ENCODE assay signal across 9 cellular contexts in the genomic region with DNA sequence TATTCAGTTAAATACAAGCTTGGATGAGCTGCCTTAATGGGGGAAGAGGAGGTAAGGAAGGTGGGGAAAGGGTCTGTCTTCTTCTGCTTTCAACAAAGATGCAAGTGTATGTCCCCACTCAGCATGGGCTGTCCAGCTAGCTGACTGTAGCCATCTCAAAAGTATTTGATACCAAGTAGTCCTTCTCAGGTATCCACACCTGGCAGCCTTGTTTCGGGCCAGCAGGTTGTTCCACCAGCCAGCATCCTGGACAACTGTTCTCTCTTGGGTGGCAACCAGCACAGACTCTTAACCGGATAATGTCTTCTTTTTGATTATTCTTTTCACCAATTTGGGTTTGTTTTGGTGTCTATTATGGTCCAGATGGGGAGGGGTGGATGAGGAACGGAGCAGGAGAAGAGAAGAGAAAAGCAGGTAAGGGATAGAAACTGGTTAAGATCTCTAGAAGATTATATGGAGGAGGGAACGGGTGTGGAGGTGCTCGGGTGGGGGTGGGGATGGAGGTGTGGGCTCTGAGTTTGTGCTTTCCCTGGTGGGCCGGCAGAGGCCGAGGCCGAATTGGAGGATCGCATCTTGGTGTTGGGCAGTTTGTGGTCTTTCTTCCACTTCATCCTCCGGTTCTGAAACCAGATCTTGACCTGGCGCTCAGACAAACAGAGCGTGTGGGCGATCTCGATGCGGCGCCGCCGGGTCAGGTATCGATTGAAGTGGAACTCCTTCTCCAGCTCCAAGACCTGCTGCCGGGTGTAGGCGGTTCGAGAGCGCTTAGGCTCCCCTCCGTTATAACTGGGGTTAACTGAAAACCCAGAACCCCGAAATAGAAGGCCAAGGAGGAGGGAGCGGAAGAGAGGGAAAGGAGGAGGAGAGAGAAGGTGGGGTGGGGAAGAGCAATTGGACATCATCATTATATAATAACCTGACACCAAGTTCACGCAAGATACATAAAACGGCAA. TPM values are rescaled to one million over a fixed set of nuclear protein-coding genes. Genes with fewer than 3 reads are reported as not detected.
A peak's percentile ranks its signal among the peaks of the same experiment; 100 is the strongest.
DNase-seq lines count a peak whose midpoint lies in the region; ATAC-seq, FAIRE-seq and TF ChIP-seq lines count a peak whose summit lies in the region.
"Had no signal": no experiment of that assay in that cellular context is flagged by ENCODE, and none has a peak within 500 bp of the region (broad histone marks: within the 10 kb centered on the region; RNA-seq: fewer than 3 reads in every experiment).

No MANE protein-coding gene starts in this region.

- intact Hi-C loops in right lobe of liver (cut with DNase I) (no loop called here), stomach (cut with DNase I; ENCODE audit: low total_unique reads) (no loop called here)

- no peaks in the 10 kb centered on the region for H3K9me3 Mint-ChIP-seq in IgD-negative memory B cell

- H3K9me3 ChIP-seq in right lobe of liver (no peaks in the 10 kb centered on the region), stomach (no peaks in the 10 kb centered on the region)

- ATAC-seq in right lobe of liver = no peak
- ATAC-seq in HG02885 (IDR thresholded peaks at IDR 0.05; ENCODE audit: poor library complexity, unreplicated experiment) = no peak

- in situ Hi-C loops in brain microvascular endothelial cell (cut with HindIII; ENCODE audit: low pct_ligation_motif_present, low sequenced_read_pairs) = loop anchor here (10.0 kb wide), 1 partner anchor 274 kb away; no protein-coding TSS in a partner anchor

- DNase-seq in brain microvascular endothelial cell (no peak), right lobe of liver (no peak), stomach (no peak), DMS 273 treated with DMSO at 0.1 percent for 48 hours (lab: John Stamatoyannopoulos, UW) (no peak), frontal cortex (ENCODE audit: low spot score in 2 of 2) (no peak)
- DNase-seq: kidney glomerular epithelial cell had no signal

- H3K27ac Mint-ChIP-seq in IgD-negative memory B cell = peak overlapping the region in 1 of 3 donors; percentile 56

- H3K27ac ChIP-seq in brain microvascular endothelial cell = no peak overlapping the region
- no peak overlapping the region for H3K27ac ChIP-seq in right lobe of liver
- peak overlapping the region; percentile 26 to 99 (median 83) for H3K27ac ChIP-seq in stomach

- no peak for FAIRE-seq in frontal cortex (lab: Jason Lieb, UNC)
- FAIRE-seq: small intestine had no signal

- peaks cover 0 to 4% (median 2%) of the 10 kb centered on the region in 3 donors for H3K4me1 Mint-ChIP-seq in IgD-negative memory B cell

- WGBS in right lobe of liver (ENCODE audit: insufficient coverage, low coverage, low lambda C conversion rate, missing lambda C conversion rate) = 38% methylated on average over 25 of the region's 28 CpGs
- WGBS in stomach, 5 donors = 53 to 73% (median 60%) methylated on average over 27 to 28 of the region's 28 CpGs

- H3K36me3 Mint-ChIP-seq in IgD-negative memory B cell = no peaks in the 10 kb centered on the region

- no peak for TF ChIP-seq POLR2A in right lobe of liver (IDR thresholded peaks at IDR 0.05)
- TF ChIP-seq POLR2A in stomach (IDR thresholded peaks at IDR 0.05) = no peak

- H3K4me1 ChIP-seq in right lobe of liver (no peaks in the 10 kb centered on the region), stomach (peaks cover 3 to 81% (median 36%) of the 10 kb centered on the region in 4 donors)

- H3K27me3 Mint-ChIP-seq in IgD-negative memory B cell = peaks cover 23% of the 10 kb centered on the region

- peak overlapping the region; percentile 15 for H3K4me3 ChIP-seq in brain microvascular endothelial cell (ENCODE audit: low read depth, low read length)
- H3K4me3 ChIP-seq in right lobe of liver = peak overlapping the region in 2 of 3 donors; percentile 7 to 22
- peak overlapping the region; percentile 58 to 70 (median 68) for H3K4me3 ChIP-seq in stomach

- H3K27me3 ChIP-seq in brain microvascular endothelial cell (replicated peaks) (peaks cover 92% of the 10 kb centered on the region), right lobe of liver (peaks cover 0 to 31% of the 10 kb centered on the region in 2 donors), stomach (peaks cover 0 to 94% (median 51%) of the 10 kb centered on the region in 3 donors)

- no peak for TF ChIP-seq EP300 in stomach (IDR thresholded peaks at IDR 0.05)

- H3K4me3 Mint-ChIP-seq in IgD-negative memory B cell = peak overlapping the region in 3 of 4 donors; percentile 35 to 72 (median 45)

- H3K36me3 ChIP-seq in brain microvascular endothelial cell (replicated peaks) (no peaks in the 10 kb centered on the region), right lobe of liver (no peaks in the 10 kb centered on the region), stomach (no peaks in the 10 kb centered on the region)

- no peak for TF ChIP-seq CTCF in brain microvascular endothelial cell (IDR thresholded peaks at IDR 0.05; ENCODE audit: low read depth, low read length, missing control alignments)
- TF ChIP-seq CTCF in right lobe of liver (IDR thresholded peaks at IDR 0.05) = no peak
- TF ChIP-seq CTCF in stomach (IDR thresholded peaks at IDR 0.05) = no peak

RNA-seq across cellular contexts. Expression of gene HOXA4, which starts 1.5 kb away (rescaled TPM):
- polyA plus RNA-seq in IgD-negative memory B cell = not detected
- total RNA-seq in right lobe of liver = 1 to 10 TPM in 1 of 6 experiments, under 1 TPM in 4, not detected in 1; 0.55 to 1.6 (median 0.75) TPM
- 1 to 10 TPM in 3 of 5 donors, under 1 TPM in 2; 0.55 to 5.8 (median 2.2) TPM for total RNA-seq in stomach
- polyA plus RNA-seq in stomach = 10 to 100 TPM in 1 of 3 donors, 1 to 10 TPM in 2; 4.4 to 17.0 (median 5.9) TPM
- not detected for total RNA-seq in frontal cortex

RNA-seq across cellular contexts. Expression of gene HOXA5, which starts 14.4 kb away (rescaled TPM):
- polyA plus RNA-seq in IgD-negative memory B cell = not detected
- 1 to 10 TPM in 2 of 6 experiments, under 1 TPM in 4; 0.18 to 1.5 (median 0.65) TPM for total RNA-seq in right lobe of liver
- total RNA-seq in stomach = 10 to 100 TPM in 3 of 5 donors, 1 to 10 TPM in 2; 2.9 to 53.1 (median 18.2) TPM
- 10 to 100 TPM in 1 of 3 donors, 1 to 10 TPM in 2; 7.5 to 12.8 (median 7.8) TPM for polyA plus RNA-seq in stomach
- not detected for total RNA-seq in frontal cortex

RNA-seq across cellular contexts. Expression of gene HOXA6, which starts 18.5 kb away (rescaled TPM):
- polyA plus RNA-seq in IgD-negative memory B cell (0.39 TPM), stomach (under 1 TPM in 1 of 3 donors, not detected in 2; 0.81 TPM)
- total RNA-seq in right lobe of liver (not detected), stomach (10 to 100 TPM in 1 of 5 donors, 1 to 10 TPM in 1, not detected in 3; 3.7 to 12.7 TPM), frontal cortex (not detected)

RNA-seq across cellular contexts. Expression of gene HOXA3, which starts 23.3 kb away (rescaled TPM):
- polyA plus RNA-seq in IgD-negative memory B cell (not detected), stomach (1 to 10 TPM; 2.8 to 5.2 (median 4.8) TPM)
- total RNA-seq in right lobe of liver (under 1 TPM in 4 of 6 experiments, not detected in 2; 0.17 to 0.26 (median 0.25) TPM), stomach (10 to 100 TPM in 1 of 5 donors, 1 to 10 TPM in 2, under 1 TPM in 2; 0.87 to 42.6 (median 5.2) TPM), frontal cortex (not detected)

RNA-seq across cellular contexts. Expression of gene HOXA2, which starts 26.6 kb away (rescaled TPM):
- polyA plus RNA-seq in IgD-negative memory B cell (not detected), stomach (1 to 10 TPM; 1.1 to 3.7 (median 1.2) TPM)
- total RNA-seq in right lobe of liver (under 1 TPM in 3 of 6 experiments, not detected in 3; 0.16 to 0.19 (median 0.17) TPM), stomach (1 to 10 TPM in 3 of 5 donors, under 1 TPM in 1, not detected in 1; 0.89 to 2.3 (median 1.1) TPM), frontal cortex (not detected)

Comparison
In these comparisons a context has a peak if more than half of its experiments do, and no peak if none do; other contexts are left out.
1. H3K27ac ChIP-seq: peak in stomach (5 of 5); none in brain microvascular endothelial cell (single experiment) and right lobe of liver (0 of 3).
2. H3K4me3 ChIP-seq: peak in every context shown above with its lines; median percentile 68 in stomach; 15 in brain microvascular endothelial cell; 14 in right lobe of liver.